In the genomic region with DNA sequence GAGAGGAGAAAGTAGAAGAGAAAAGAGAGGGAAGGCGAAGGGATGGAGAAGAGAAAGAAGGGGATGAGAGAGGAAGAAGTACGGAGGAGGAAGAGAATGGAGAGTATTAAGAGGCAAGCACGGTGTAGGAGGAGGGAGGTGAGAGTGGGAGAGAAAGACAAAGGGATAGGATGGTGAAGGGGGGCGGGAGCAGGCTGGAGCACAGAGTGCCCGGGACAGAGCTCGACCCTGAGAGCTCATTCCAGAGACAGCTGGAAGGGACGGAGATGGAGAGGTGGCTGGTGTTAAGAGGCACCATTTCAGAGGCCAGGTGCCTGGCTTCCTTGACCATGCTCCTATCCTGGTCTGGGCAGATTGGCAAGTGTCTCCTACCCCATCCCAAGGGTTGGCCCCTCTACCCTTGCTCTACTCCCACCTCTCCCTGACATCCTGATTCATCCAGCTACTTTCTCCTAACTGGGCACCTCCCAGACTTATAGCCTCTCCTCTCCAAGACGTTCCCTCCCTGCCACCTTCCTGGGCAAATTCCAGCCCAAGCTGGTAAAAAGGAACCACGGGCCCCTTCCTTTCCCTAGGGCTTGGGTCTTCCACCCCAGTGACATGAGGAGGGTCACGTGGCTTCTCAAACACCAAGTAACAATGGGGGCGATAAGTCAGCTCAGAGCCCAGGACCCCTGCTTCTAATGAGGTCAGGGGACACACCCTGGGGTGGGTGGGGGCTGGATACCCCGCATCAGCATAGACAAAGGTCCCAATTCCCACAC, we compare ENCODE assay signal across 10 cellular contexts. TPM values are rescaled to one million over a fixed set of nuclear protein-coding genes. Genes with fewer than 3 reads are reported as not detected.
DNase-seq lines count a peak whose midpoint lies in the region; ATAC-seq and TF ChIP-seq lines count a peak whose summit lies in the region.
"Had no signal": no experiment of that assay in that cellular context is flagged by ENCODE, and none has a peak within 500 bp of the region (broad histone marks: within the 10 kb centered on the region; RNA-seq: fewer than 3 reads in every experiment).

No MANE protein-coding gene starts in this region.

- H3K9me3 Mint-ChIP-seq in activated CD8-positive, alpha-beta T cell treated with anti-CD3 and anti-CD28 coated beads for 36 hours, result no peaks in the 10 kb centered on the region

- H3K4me3 ChIP-seq in SK-N-SH (ENCODE audit: low read depth in 2 of 2, low read length in 1 of 2), result peak overlapping the region; percentile 91 to 96
- H3K4me3 ChIP-seq in hepatocyte, result no peak overlapping the region
- peak overlapping the region; percentile 77 for H3K4me3 ChIP-seq in smooth muscle cell

- H2AFZ ChIP-seq in SK-N-SH (ENCODE audit: low read depth) (no peak overlapping the region), hepatocyte (no peak overlapping the region), smooth muscle cell (ENCODE audit: low read depth) (no peak overlapping the region)

- TF ChIP-seq CTCF in SK-N-SH (IDR thresholded peaks at IDR 0.05) (no peak), hepatocyte (IDR thresholded peaks at IDR 0.05; ENCODE audit: poor library complexity) (no peak), smooth muscle cell (IDR thresholded peaks at IDR 0.05; ENCODE audit: borderline replicate concordance, insufficient read depth, poor library complexity, severe bottlenecking) (no peak)
- no peak for TF ChIP-seq CTCF in activated CD8-positive, alpha-beta T cell treated with anti-CD3 and anti-CD28 coated beads for 36 hours (IDR thresholded peaks at IDR 0.05)

- DNase-seq in SK-N-SH (no peak), hepatocyte (ENCODE audit: low spot score) (no peak), smooth muscle cell (lab: John Stamatoyannopoulos, UW; ENCODE audit: unreplicated experiment) (no peak), DMS 273 treated with DMSO at 0.1 percent for 48 hours (lab: John Stamatoyannopoulos, UW) (no peak), Kasumi-1 (lab: John Stamatoyannopoulos, UW) (no peak)
- DNase-seq in activated CD8-positive, alpha-beta T cell treated with anti-CD3 and anti-CD28 coated beads for 36 hours, result no peak
- DNase-seq in NK-92 treated with Interleukin-12 subunit alpha and Interleukin-12 subunit beta, amount 100 ng/mL, for 24 hours (lab: John Stamatoyannopoulos, UW), result no peak
- DNase-seq: activated CD4-positive, CD25-positive, alpha-beta regulatory T cell had no signal

- H3K9me3 ChIP-seq in SK-N-SH, result no peaks in the 10 kb centered on the region
- no peaks in the 10 kb centered on the region for H3K9me3 ChIP-seq in hepatocyte (ENCODE audit: low read depth)
- no peaks in the 10 kb centered on the region for H3K9me3 ChIP-seq in smooth muscle cell (replicated peaks; ENCODE audit: low read depth)

- no peak overlapping the region for H3K27ac ChIP-seq in SK-N-SH (ENCODE audit: low read depth in 2 of 2, low read length in 1 of 2)
- H3K27ac ChIP-seq in hepatocyte, result peak overlapping the region; percentile 98
- no peak overlapping the region for H3K27ac ChIP-seq in smooth muscle cell (ENCODE audit: low read depth)

- peaks cover 17% of the 10 kb centered on the region for H3K36me3 Mint-ChIP-seq in activated CD8-positive, alpha-beta T cell treated with anti-CD3 and anti-CD28 coated beads for 36 hours (ENCODE audit: low read depth)

- H3K27me3 ChIP-seq in SK-N-SH (ENCODE audit: insufficient read depth) (no peaks in the 10 kb centered on the region), hepatocyte (no peaks in the 10 kb centered on the region), smooth muscle cell (ENCODE audit: low read depth) (no peaks in the 10 kb centered on the region)

- peaks cover 11 to 19% of the 10 kb centered on the region in 2 experiments; a peak in 2 of 4 replicates for H3K4me1 ChIP-seq in SK-N-SH (ENCODE audit: control insufficient read depth in 1 of 2, insufficient read depth in 2 of 2, low read depth in 1 of 2, low read length in 1 of 2)
- H3K4me1 ChIP-seq in hepatocyte (ENCODE audit: insufficient read depth), result peaks cover 26% of the 10 kb centered on the region
- peaks cover 15% of the 10 kb centered on the region for H3K4me1 ChIP-seq in smooth muscle cell (ENCODE audit: low read depth)

- peaks cover 21% of the 10 kb centered on the region for H3K4me1 Mint-ChIP-seq in activated CD8-positive, alpha-beta T cell treated with anti-CD3 and anti-CD28 coated beads for 36 hours (ENCODE audit: low read depth)

- no peaks in the 10 kb centered on the region for H3K27me3 Mint-ChIP-seq in activated CD8-positive, alpha-beta T cell treated with anti-CD3 and anti-CD28 coated beads for 36 hours

- H3K4me2 ChIP-seq in SK-N-SH (peak overlapping the region; percentile 92), hepatocyte (peak overlapping the region; percentile 98), smooth muscle cell (peak overlapping the region; percentile 92)

- no peak for TF ChIP-seq RAD21 in SK-N-SH (IDR thresholded peaks at IDR 0.05; ENCODE audit: low read length)

- intact Hi-C loops in activated CD8-positive, alpha-beta T cell treated with anti-CD3 and anti-CD28 coated beads for 36 hours (cut with micrococcal nuclease), result no loop called here

- no peak for ATAC-seq in SK-N-SH treated with all-trans-retinoic acid at 6 μM for 48 hours
- ATAC-seq in activated CD8-positive, alpha-beta T cell treated with anti-CD3 and anti-CD28 coated beads for 36 hours, result no peak

- peaks cover 38% of the 10 kb centered on the region for H3K79me2 ChIP-seq in SK-N-SH (ENCODE audit: insufficient read depth)
- H3K79me2 ChIP-seq in hepatocyte, result peaks cover 40% of the 10 kb centered on the region
- peaks cover 24% of the 10 kb centered on the region for H3K79me2 ChIP-seq in smooth muscle cell (ENCODE audit: low read depth)

- H3K4me3 Mint-ChIP-seq in activated CD8-positive, alpha-beta T cell treated with anti-CD3 and anti-CD28 coated beads for 36 hours, result peak overlapping the region; percentile 73

- WGBS in SK-N-SH (ENCODE audit: low lambda C conversion rate), result 92% methylated on average over 11 of the region's 12 CpGs
- 54% methylated on average over 9 of the region's 12 CpGs for WGBS in hepatocyte (ENCODE audit: low lambda C conversion rate, missing lambda C conversion rate)
- 67% methylated on average over 12 of the region's 12 CpGs for WGBS in smooth muscle cell (ENCODE audit: low lambda C conversion rate)

- H3K9me2 ChIP-seq in SK-N-SH, result no peaks in the 10 kb centered on the region
- H3K9me2 ChIP-seq in hepatocyte (replicated peaks; ENCODE audit: insufficient read depth), result no peaks in the 10 kb centered on the region

- CTCF ChIA-PET in SK-N-SH (lab: Yijun Ruan, JAX), result interaction anchor here (0.7 to 1.5 kb wide), 10 partner anchors 8 to 186 kb away, joined by 3 to 6 read pairs (median 3); partner anchors contain the start of gene EEF1AKMT4
- CTCF ChIA-PET in activated CD8-positive, alpha-beta T cell treated with anti-CD3 and anti-CD28 coated beads for 36 hours (lab: Charles Lee), result interaction anchor here (6.6 kb wide), 1 partner anchor 12 kb away, joined by 29 read pairs; no protein-coding TSS in a partner anchor

- no peak for TF ChIP-seq EP300 in SK-N-SH (IDR thresholded peaks at IDR 0.05; ENCODE audit: borderline replicate concordance in 1 of 2, low read depth in 1 of 2, low read length in 1 of 2)

- POLR2A ChIA-PET in SK-N-SH (lab: Yijun Ruan, JAX), result interaction anchor here (1.0 to 2.7 kb wide), 3 partner anchors 13 to 23 kb away, joined by 3 to 11 read pairs (median 3); partner anchors contain the start of gene FAM131A
- POLR2A ChIA-PET in activated CD8-positive, alpha-beta T cell treated with anti-CD3 and anti-CD28 coated beads for 36 hours (lab: Charles Lee), result interaction anchor here (1.5 to 3.0 kb wide), 5 partner anchors 9 to 44 kb away, joined by 4 to 11 read pairs (median 9); no protein-coding TSS in a partner anchor

- H4K20me1 ChIP-seq in SK-N-SH (ENCODE audit: insufficient read depth) (peaks cover 15% of the 10 kb centered on the region; the same call in 1 of the 2 replicates), hepatocyte (ENCODE audit: insufficient read depth, poor library complexity, severe bottlenecking) (no peaks in the 10 kb centered on the region), smooth muscle cell (ENCODE audit: low read depth) (peaks cover 9% of the 10 kb centered on the region)

- no peak overlapping the region for H3K27ac Mint-ChIP-seq in activated CD8-positive, alpha-beta T cell treated with anti-CD3 and anti-CD28 coated beads for 36 hours

- H3K36me3 ChIP-seq in SK-N-SH (replicated peaks in 1 of 2; ENCODE audit: control insufficient read depth in 1 of 2, insufficient read depth in 2 of 2, low read length in 1 of 2), result peaks cover 13 to 23% of the 10 kb centered on the region in 2 experiments
- no peaks in the 10 kb centered on the region for H3K36me3 ChIP-seq in hepatocyte (replicated peaks; ENCODE audit: insufficient read depth, low read depth)
- peaks cover 4% of the 10 kb centered on the region for H3K36me3 ChIP-seq in smooth muscle cell (ENCODE audit: low read depth)

- H3F3A ChIP-seq in SK-N-SH (replicated peaks; ENCODE audit: insufficient read depth), result peaks cover 10% of the 10 kb centered on the region
- peaks cover 12% of the 10 kb centered on the region for H3F3A ChIP-seq in smooth muscle cell (ENCODE audit: low read depth)

- H3K9ac ChIP-seq in SK-N-SH (peak overlapping the region; percentile 99; the same call in 1 of the 2 replicates), smooth muscle cell (ENCODE audit: low read depth) (no peak overlapping the region)

RNA-seq across cellular contexts. Expression of gene CLCN2, which starts 1.2 kb away (rescaled TPM):
- polyA plus RNA-seq in SK-N-SH (2012; rRNA removed), result 8.6 and 9.1 TPM in 2 replicates
- polyA plus RNA-seq in SK-N-SH (2012; cell fraction: cytosol; rRNA removed), result 2.8 and 3.9 TPM in 2 replicates
- polyA plus RNA-seq in SK-N-SH (2012; cell fraction: nucleus; rRNA removed), result 38.1 TPM in 2 replicates
- total RNA-seq in activated CD8-positive, alpha-beta T cell treated with anti-CD3 and anti-CD28 coated beads for 36 hours, result 1 to 10 TPM; 4.0 to 4.2 TPM
- total RNA-seq in hepatocyte, result 11.8 and 12.3 TPM in 2 replicates
- 11.9 and 12.8 TPM in 2 replicates for polyA plus RNA-seq in hepatocyte
- 2.3 and 4.1 TPM in 2 replicates for total RNA-seq in smooth muscle cell
- 4.5 and 6.5 TPM in 2 replicates for polyA plus RNA-seq in smooth muscle cell

RNA-seq across cellular contexts. Expression of gene POLR2H, which starts 1.3 kb away (rescaled TPM):
- 206 and 258 TPM in 2 replicates for polyA plus RNA-seq in SK-N-SH (2012; rRNA removed)
- 216 and 239 TPM in 2 replicates for polyA plus RNA-seq in SK-N-SH (2012; cell fraction: cytosol; rRNA removed)
- 457 and 484 TPM in 2 replicates for polyA plus RNA-seq in SK-N-SH (2012; cell fraction: nucleus; rRNA removed)
- 100 to 1,000 TPM; 166 to 169 TPM for total RNA-seq in activated CD8-positive, alpha-beta T cell treated with anti-CD3 and anti-CD28 coated beads for 36 hours
- total RNA-seq in hepatocyte, result 125 and 126 TPM in 2 replicates
- 95.1 and 106 TPM in 2 replicates for polyA plus RNA-seq in hepatocyte
- 87.0 and 154 TPM in 2 replicates for total RNA-seq in smooth muscle cell
- 64.6 and 77.9 TPM in 2 replicates for polyA plus RNA-seq in smooth muscle cell

RNA-seq across cellular contexts. Expression of gene THPO, which starts 17.8 kb away (rescaled TPM):
- polyA plus RNA-seq in SK-N-SH (2012; rRNA removed), result 0.07 and 0.21 TPM in 2 replicates
- polyA plus RNA-seq in SK-N-SH (2012; cell fraction: cytosol; rRNA removed), result 0.01 and 0.04 TPM in 2 replicates
- 0.19 and 0.27 TPM in 2 replicates for polyA plus RNA-seq in SK-N-SH (2012; cell fraction: nucleus; rRNA removed)
- total RNA-seq in activated CD8-positive, alpha-beta T cell treated with anti-CD3 and anti-CD28 coated beads for 36 hours, result not detected
- total RNA-seq in hepatocyte, result 1.5 and 1.8 TPM in 2 replicates
- polyA plus RNA-seq in hepatocyte, result 4.0 and 5.2 TPM in 2 replicates
- total RNA-seq in smooth muscle cell, result 0.22 TPM in 1 of 2 replicates, not detected in the other
- polyA plus RNA-seq in smooth muscle cell, result 0.45 TPM in 1 of 2 replicates, not detected in the other
- total RNA-seq: LHCN-M2 had no signal

RNA-seq across cellular contexts. Expression of gene CHRD, which starts 19.6 kb away (rescaled TPM):
- polyA plus RNA-seq in SK-N-SH (2012; rRNA removed) (0.57 and 0.95 TPM in 2 replicates), hepatocyte (13.3 and 16.1 TPM in 2 replicates), smooth muscle cell (2.5 and 4.9 TPM in 2 replicates)
- polyA plus RNA-seq in SK-N-SH (2012; cell fraction: cytosol; rRNA removed), result 0.30 and 0.35 TPM in 2 replicates
- 4.3 and 4.4 TPM in 2 replicates for polyA plus RNA-seq in SK-N-SH (2012; cell fraction: nucleus; rRNA removed)
- total RNA-seq in activated CD8-positive, alpha-beta T cell treated with anti-CD3 and anti-CD28 coated beads for 36 hours, result not detected
- total RNA-seq in hepatocyte (13.6 and 15.0 TPM in 2 replicates), smooth muscle cell (1.5 and 7.1 TPM in 2 replicates)

RNA-seq across cellular contexts. Expression of gene FAM131A, which starts 22.9 kb away (rescaled TPM):
- polyA plus RNA-seq in SK-N-SH (2012; rRNA removed) (31.6 and 34.2 TPM in 2 replicates), hepatocyte (10.2 and 12.2 TPM in 2 replicates), smooth muscle cell (15.3 and 15.8 TPM in 2 replicates)
- 17.5 and 27.0 TPM in 2 replicates for polyA plus RNA-seq in SK-N-SH (2012; cell fraction: cytosol; rRNA removed)
- 56.4 and 63.9 TPM in 2 replicates for polyA plus RNA-seq in SK-N-SH (2012; cell fraction: nucleus; rRNA removed)
- 1 to 10 TPM; 4.0 to 5.5 TPM for total RNA-seq in activated CD8-positive, alpha-beta T cell treated with anti-CD3 and anti-CD28 coated beads for 36 hours
- total RNA-seq in hepatocyte (12.6 and 17.7 TPM in 2 replicates), smooth muscle cell (13.6 and 20.2 TPM in 2 replicates)
